11 cellular contexts compared by ENCODE assay signal in the genomic region with DNA sequence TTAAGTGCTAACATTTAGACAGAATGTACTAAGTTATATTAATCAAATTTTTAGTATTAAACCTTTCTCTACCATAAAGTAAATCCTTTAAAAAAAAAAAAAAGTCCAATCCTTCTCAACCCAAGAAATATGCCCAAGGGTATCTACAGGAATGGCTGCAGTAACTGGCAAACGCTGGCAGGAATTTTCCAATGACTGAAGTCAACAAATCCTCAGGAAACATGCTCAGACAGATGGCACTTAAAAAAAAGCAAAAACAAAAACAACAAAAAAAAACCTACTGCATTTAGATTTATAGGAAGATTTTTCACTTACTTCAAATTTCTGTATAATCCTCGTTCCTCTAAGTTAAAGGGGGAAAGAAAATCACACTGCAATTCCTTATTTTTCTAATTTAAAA. TPM values are rescaled to one million over a fixed set of nuclear protein-coding genes. Genes with fewer than 3 reads are reported as not detected.
DNase-seq lines count a peak whose midpoint lies in the region; ATAC-seq and TF ChIP-seq lines count a peak whose summit lies in the region.
"Had no signal": no experiment of that assay in that cellular context is flagged by ENCODE, and none has a peak within 500 bp of the region (broad histone marks: within the 10 kb centered on the region; RNA-seq: fewer than 3 reads in every experiment).

No MANE protein-coding gene starts in this region.

- intact Hi-C loops in transverse colon (cut with DNase I; ENCODE audit: low total_unique reads): no loop called here
- intact Hi-C loops in activated naive CD4-positive, alpha-beta T cell treated with anti-CD3 and anti-CD28 coated beads for 36 hours (cut with micrococcal nuclease): no loop called here

- H3K4me2 ChIP-seq in SK-N-SH: peak overlapping the region; percentile 52

- H3K4me1 ChIP-seq in SK-N-SH (ENCODE audit: control insufficient read depth in 1 of 2, insufficient read depth in 2 of 2, low read depth in 1 of 2, low read length in 1 of 2): peaks cover 6 to 43% of the 10 kb centered on the region in 2 experiments; a peak in 3 of 4 replicates
- H3K4me1 ChIP-seq in muscle layer of colon (ENCODE audit: insufficient read depth, low read length): peaks cover 50% of the 10 kb centered on the region
- H3K4me1 ChIP-seq in transverse colon: peaks cover 18 to 73% (median 51%) of the 10 kb centered on the region in 4 donors

- no peak overlapping the region for H2AFZ ChIP-seq in SK-N-SH (ENCODE audit: low read depth)

- H3K4me3 Mint-ChIP-seq in activated naive CD8-positive, alpha-beta T cell treated with anti-CD3 and anti-CD28 coated beads for 36 hours: no peak overlapping the region
- no peak overlapping the region for H3K4me3 Mint-ChIP-seq in activated naive CD4-positive, alpha-beta T cell treated with anti-CD3 and anti-CD28 coated beads for 36 hours

- H3K4me1 Mint-ChIP-seq in activated naive CD8-positive, alpha-beta T cell treated with anti-CD3 and anti-CD28 coated beads for 36 hours: peaks cover 42% of the 10 kb centered on the region
- H3K4me1 Mint-ChIP-seq in activated naive CD4-positive, alpha-beta T cell treated with anti-CD3 and anti-CD28 coated beads for 36 hours (ENCODE audit: low read depth): peaks cover 42% of the 10 kb centered on the region

- peaks cover 88% of the 10 kb centered on the region for H3K79me2 ChIP-seq in SK-N-SH (ENCODE audit: insufficient read depth)

- TF ChIP-seq RAD21 in SK-N-SH (IDR thresholded peaks at IDR 0.05; ENCODE audit: low read length): no peak

- H3K27ac Mint-ChIP-seq in activated naive CD8-positive, alpha-beta T cell treated with anti-CD3 and anti-CD28 coated beads for 36 hours: no peak overlapping the region
- H3K27ac Mint-ChIP-seq in activated naive CD4-positive, alpha-beta T cell treated with anti-CD3 and anti-CD28 coated beads for 36 hours: no peak overlapping the region

- no peak for TF ChIP-seq EP300 in SK-N-SH (IDR thresholded peaks at IDR 0.05; ENCODE audit: borderline replicate concordance in 1 of 2, low read depth in 1 of 2, low read length in 1 of 2)
- TF ChIP-seq EP300 in transverse colon (IDR thresholded peaks at IDR 0.05; ENCODE audit: low read depth): no peak

- no peak overlapping the region for H3K4me3 ChIP-seq in SK-N-SH (ENCODE audit: low read depth in 2 of 2, low read length in 1 of 2)
- H3K4me3 ChIP-seq in muscle layer of colon (ENCODE audit: low read depth in 1 of 2, low read length in 2 of 2): peak overlapping the region in 1 of 2 donors; percentile 61
- H3K4me3 ChIP-seq in transverse colon: peak overlapping the region in 3 of 4 donors; percentile 1 to 31 (median 16)

- H3K9me3 Mint-ChIP-seq in activated naive CD8-positive, alpha-beta T cell treated with anti-CD3 and anti-CD28 coated beads for 36 hours: peaks cover 2% of the 10 kb centered on the region
- H3K9me3 Mint-ChIP-seq in activated naive CD4-positive, alpha-beta T cell treated with anti-CD3 and anti-CD28 coated beads for 36 hours: peaks cover 3% of the 10 kb centered on the region

- ATAC-seq in SK-N-SH treated with all-trans-retinoic acid at 6 μM for 48 hours: no peak

- peak overlapping the region; percentile 20 to 93; a peak in 3 of 4 replicates for H3K27ac ChIP-seq in SK-N-SH (ENCODE audit: low read depth in 2 of 2, low read length in 1 of 2)
- H3K27ac ChIP-seq in muscle layer of colon (ENCODE audit: low read depth, low read length): peak overlapping the region; percentile 92
- H3K27ac ChIP-seq in transverse colon: peak overlapping the region; percentile 85 to 90 (median 88)
- H3K27ac ChIP-seq: KMS-11 had no signal

- H3K27me3 ChIP-seq in SK-N-SH (ENCODE audit: insufficient read depth) (no peaks in the 10 kb centered on the region), muscle layer of colon (ENCODE audit: control insufficient read depth in 1 of 2, insufficient read depth in 2 of 2, low read length in 2 of 2) (no peaks in the 10 kb centered on the region), transverse colon (no peaks in the 10 kb centered on the region)

- no peaks in the 10 kb centered on the region for H3K9me2 ChIP-seq in SK-N-SH

- 62% methylated on average over 2 of the region's 2 CpGs for WGBS in SK-N-SH (ENCODE audit: low lambda C conversion rate)
- WGBS in transverse colon (ENCODE audit: low coverage in 1 of 2), 2 donors: 45 to 53% methylated on average over 2 of the region's 2 CpGs

- H3K9me3 ChIP-seq in SK-N-SH (no peaks in the 10 kb centered on the region), muscle layer of colon (ENCODE audit: low read length) (no peaks in the 10 kb centered on the region), transverse colon (no peaks in the 10 kb centered on the region)

- H3K36me3 ChIP-seq in SK-N-SH (replicated peaks in 1 of 2; ENCODE audit: control insufficient read depth in 1 of 2, insufficient read depth in 2 of 2, low read length in 1 of 2): peaks cover 6 to 18% of the 10 kb centered on the region in 2 experiments
- H3K36me3 ChIP-seq in muscle layer of colon (ENCODE audit: insufficient read depth, low read length): peaks cover 14% of the 10 kb centered on the region
- H3K36me3 ChIP-seq in transverse colon: no peaks in the 10 kb centered on the region

- H3K9ac ChIP-seq in SK-N-SH: no peak overlapping the region; the same call in 1 of the 2 replicates
- H3K9ac ChIP-seq in muscle layer of colon (ENCODE audit: low read length): peak overlapping the region; percentile 89
- H3K9ac ChIP-seq: KMS-11 had no signal

- CTCF ChIA-PET in SK-N-SH (lab: Yijun Ruan, JAX): interaction anchor here (1.4 kb wide), 1 partner anchor 11 kb away, joined by 3 read pairs; no protein-coding TSS in a partner anchor
- CTCF ChIA-PET in activated naive CD4-positive, alpha-beta T cell treated with anti-CD3 and anti-CD28 coated beads for 36 hours (lab: Charles Lee): interaction anchor here (0.7 kb wide), 1 partner anchor 24 kb away, joined by 4 read pairs; no protein-coding TSS in a partner anchor

- H3F3A ChIP-seq in SK-N-SH (replicated peaks; ENCODE audit: insufficient read depth): peaks cover 37% of the 10 kb centered on the region

- DNase-seq in SK-N-SH (no peak), dermis blood vessel endothelial cell (peak; percentile 56), transverse colon (no peak), NK-92 (lab: John Stamatoyannopoulos, UW; ENCODE audit: unreplicated experiment) (no peak)
- DNase-seq in activated naive CD8-positive, alpha-beta T cell treated with anti-CD3 and anti-CD28 coated beads for 36 hours: no peak
- DNase-seq in activated naive CD4-positive, alpha-beta T cell treated with anti-CD3 and anti-CD28 coated beads for 36 hours: no peak
- DNase-seq: effector CD4-positive, alpha-beta T cell; NCI-H526 had no signal

- TF ChIP-seq CTCF in SK-N-SH (IDR thresholded peaks at IDR 0.05): no peak
- no peak for TF ChIP-seq CTCF in transverse colon (IDR thresholded peaks at IDR 0.05)

- H4K20me1 ChIP-seq in SK-N-SH (ENCODE audit: insufficient read depth): peaks cover 10% of the 10 kb centered on the region; the same call in 1 of the 2 replicates

- H3K36me3 Mint-ChIP-seq in activated naive CD8-positive, alpha-beta T cell treated with anti-CD3 and anti-CD28 coated beads for 36 hours: peaks cover 6% of the 10 kb centered on the region
- H3K36me3 Mint-ChIP-seq in activated naive CD4-positive, alpha-beta T cell treated with anti-CD3 and anti-CD28 coated beads for 36 hours (ENCODE audit: low read depth): peaks cover 7% of the 10 kb centered on the region

- H3K27me3 Mint-ChIP-seq in activated naive CD8-positive, alpha-beta T cell treated with anti-CD3 and anti-CD28 coated beads for 36 hours: no peaks in the 10 kb centered on the region
- no peaks in the 10 kb centered on the region for H3K27me3 Mint-ChIP-seq in activated naive CD4-positive, alpha-beta T cell treated with anti-CD3 and anti-CD28 coated beads for 36 hours (ENCODE audit: low read depth)

- no peak for TF ChIP-seq POLR2A in transverse colon (IDR thresholded peaks at IDR 0.05)

- in situ Hi-C loops in transverse colon (cut with MboI; ENCODE audit: low pct_ligation_motif_present in 1 of 4, low pct_unique_long_range_greater_than_20kb in 1 of 4, low sequenced_read_pairs in 3 of 4): no loop called here

- POLR2A ChIA-PET in SK-N-SH (lab: Yijun Ruan, JAX): no interaction called here

TF ChIP-seq in SK-N-SH, 30 proteins besides CTCF, POLR2A, EP300 and RAD21:
- TF ChIP-seq FOSL2 (IDR thresholded peaks at IDR 0.05; ENCODE audit: borderline replicate concordance, low read depth) (no peak), FOXM1 (IDR thresholded peaks at IDR 0.05; ENCODE audit: low read depth) (no peak)

TF ChIP-seq in SK-N-SH treated with all-trans-retinoic acid at 6 μM for 48 hours, 23 proteins besides CTCF, POLR2A, EP300 and RAD21 (continues in another document):
- TF ChIP-seq ARNTL (CRISPR knock-in tag; IDR thresholded peaks at IDR 0.05; ENCODE audit: borderline replicate concordance, low read depth): no peak
- TF ChIP-seq ZNF70 (CRISPR knock-in tag; IDR thresholded peaks at IDR 0.05): no peak
- no peak for TF ChIP-seq CSDC2 (CRISPR knock-in tag; IDR thresholded peaks at IDR 0.05)
- TF ChIP-seq SNAI2 (CRISPR knock-in tag; IDR thresholded peaks at IDR 0.05): no peak
- no peak for TF ChIP-seq OSR1 (CRISPR knock-in tag; IDR thresholded peaks at IDR 0.05)
- TF ChIP-seq ISL1 (CRISPR knock-in tag; IDR thresholded peaks at IDR 0.05): no peak
- TF ChIP-seq, protein P1, sequence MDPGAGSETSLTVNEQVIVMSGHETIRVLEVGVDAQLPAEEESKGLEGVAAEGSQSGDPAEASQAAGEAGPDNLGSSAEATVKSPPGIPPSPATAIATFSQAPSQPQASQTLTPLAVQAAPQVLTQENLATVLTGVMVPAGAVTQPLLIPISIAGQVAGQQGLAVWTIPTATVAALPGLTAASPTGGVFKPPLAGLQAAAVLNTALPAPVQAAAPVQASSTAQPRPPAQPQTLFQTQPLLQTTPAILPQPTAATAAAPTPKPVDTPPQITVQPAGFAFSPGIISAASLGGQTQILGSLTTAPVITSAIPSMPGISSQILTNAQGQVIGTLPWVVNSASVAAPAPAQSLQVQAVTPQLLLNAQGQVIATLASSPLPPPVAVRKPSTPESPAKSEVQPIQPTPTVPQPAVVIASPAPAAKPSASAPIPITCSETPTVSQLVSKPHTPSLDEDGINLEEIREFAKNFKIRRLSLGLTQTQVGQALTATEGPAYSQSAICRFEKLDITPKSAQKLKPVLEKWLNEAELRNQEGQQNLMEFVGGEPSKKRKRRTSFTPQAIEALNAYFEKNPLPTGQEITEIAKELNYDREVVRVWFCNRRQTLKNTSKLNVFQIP (CRISPR knock-in tag; IDR thresholded peaks at IDR 0.05; ENCODE audit: borderline replicate concordance, low read depth): no peak

RNA-seq across cellular contexts. Expression of a gene that starts 0.7 kb away (rescaled TPM):
- 47.5 and 48.7 TPM in 2 replicates for polyA plus RNA-seq in SK-N-SH (2012; rRNA removed)
- polyA plus RNA-seq in SK-N-SH (2012; cell fraction: cytosol; rRNA removed): 30.8 and 31.9 TPM in 2 replicates
- 94.2 and 132 TPM in 2 replicates for polyA plus RNA-seq in SK-N-SH (2012; cell fraction: nucleus; rRNA removed)
- total RNA-seq in dermis blood vessel endothelial cell (80.8 and 98.9 TPM in 2 replicates), transverse colon (100 to 1,000 TPM; 146 to 192 (median 156) TPM)
- total RNA-seq in activated naive CD8-positive, alpha-beta T cell treated with anti-CD3 and anti-CD28 coated beads for 36 hours: 1 to 10 TPM; 8.5 to 9.6 TPM
- 1 to 10 TPM; 7.0 to 8.3 TPM for total RNA-seq in activated naive CD4-positive, alpha-beta T cell treated with anti-CD3 and anti-CD28 coated beads for 36 hours

Comparison
In these comparisons a context has a peak if more than half of its experiments do, and no peak if none do; other contexts are left out.
1. H3K4me3 ChIP-seq: peak in transverse colon (3 of 4); none in SK-N-SH (0 of 2).
2. Peak in every context shown above with its lines, with median percentiles within 50 percentile points of each other: H3K27ac ChIP-seq.